13 cellular contexts compared by ENCODE assay signal in genomic region chrX:23493941-23494374, GRCh38.
DNase-seq lines count a peak whose midpoint lies in the region; ATAC-seq and TF ChIP-seq lines count a peak whose summit lies in the region.
"Had no signal": no experiment of that assay in that cellular context is flagged by ENCODE, and none has a peak within 500 bp of the region (broad histone marks: within the 10 kb centered on the region; RNA-seq: fewer than 3 reads in every experiment).

No MANE protein-coding gene starts in this region.

- H3K4me1 ChIP-seq in mammary epithelial cell (ENCODE audit: insufficient read depth, low read length) (peaks cover 5% of the 10 kb centered on the region), heart left ventricle (no peaks in the 10 kb centered on the region)
- H3K4me1 ChIP-seq: parathyroid adenoma had no signal

- dilution Hi-C loops in mammary epithelial cell (cut with HindIII; ENCODE audit: low sequenced_read_pairs) = no loop called here

- H3K9ac ChIP-seq in mammary epithelial cell (ENCODE audit: insufficient read depth, low read length) = no peak overlapping the region
- H3K9ac ChIP-seq: parathyroid adenoma had no signal

- DNase-seq in stimulated activated CD4-positive, alpha-beta T cell treated with anti-CD3 and anti-CD28 coated beads, Interleukin-15, amount 100 ng/mL, for 24 hours = peak; percentile 5
- DNase-seq in stimulated activated CD4-positive, alpha-beta T cell treated with anti-CD3 and anti-CD28 coated beads, Interleukin-2, amount 100 ng/mL, for 24 hours = no peak
- DNase-seq in HT-29 (ENCODE audit: low spot score) = peak; percentile 24
- DNase-seq in mammary epithelial cell = peak; percentile 60
- DNase-seq in NCI-H748 treated with DMSO at 0.1 percent for 48 hours (lab: John Stamatoyannopoulos, UW) = no peak
- no peak for DNase-seq in heart left ventricle
- DNase-seq: AML-193; amniotic stem cell; NCI-H1092 treated with DMSO at 0.1 percent for 48 hours; stimulated activated naive CD4-positive, alpha-beta T cell treated with Interleukin-2 at 50 U/mL for 16 hours had no signal

- H3K4me3 ChIP-seq in mammary epithelial cell (replicated peaks in 1 of 3; ENCODE audit: insufficient read depth in 1 of 3, low read depth in 2 of 3, low read length in 3 of 3) = no peak overlapping the region
- H3K4me3 ChIP-seq in heart left ventricle = no peak overlapping the region

- CTCF ChIA-PET in mammary epithelial cell (lab: Charles Lee; ENCODE audit: low non-redundant PET) = no interaction called here

- in situ Hi-C loops in mammary epithelial cell (cut with MboI; ENCODE audit: low sequenced_read_pairs in 2 of 2) = no loop called here

- no peak for TF ChIP-seq CTCF in mammary epithelial cell (conservative IDR thresholded peaks at IDR 0.05 in 1 of 2, IDR thresholded peaks at IDR 0.05 in 1 of 2; ENCODE audit: extremely low read depth in 1 of 2, insufficient read depth in 1 of 2, low read depth in 1 of 2, low read length in 2 of 2)
- TF ChIP-seq CTCF in heart left ventricle (IDR thresholded peaks at IDR 0.05) = no peak

- ATAC-seq in HG02763 (IDR thresholded peaks at IDR 0.05; ENCODE audit: unreplicated experiment) = no peak
- no peak for ATAC-seq in HG02840 (IDR thresholded peaks at IDR 0.05; ENCODE audit: low FRiP score, unreplicated experiment)
- no peak for ATAC-seq in heart left ventricle

- no peak for TF ChIP-seq POLR2A in heart left ventricle (IDR thresholded peaks at IDR 0.05)

- WGBS in mammary epithelial cell (ENCODE audit: low coverage, missing lambda C conversion rate) = 65% methylated on average over 3 of the region's 3 CpGs
- 41 to 52% (median 49%) methylated on average over 3 of the region's 3 CpGs for WGBS in heart left ventricle, 4 donors

- no peaks in the 10 kb centered on the region for H3K79me2 ChIP-seq in mammary epithelial cell (ENCODE audit: insufficient read depth, low read length)
- H3K79me2 ChIP-seq: parathyroid adenoma had no signal

- H3K4me2 ChIP-seq in mammary epithelial cell (ENCODE audit: insufficient read depth, low read depth, low read length) = no peak overlapping the region

- H3K36me3 ChIP-seq in mammary epithelial cell (ENCODE audit: insufficient read depth, low read length) (no peaks in the 10 kb centered on the region), heart left ventricle (no peaks in the 10 kb centered on the region)

- no peak overlapping the region for H3K27ac ChIP-seq in mammary epithelial cell (ENCODE audit: insufficient read depth, low read depth, low read length)
- H3K27ac ChIP-seq in heart left ventricle = no peak overlapping the region
- H3K27ac ChIP-seq: parathyroid adenoma had no signal

- intact Hi-C loops in mammary epithelial cell (cut with micrococcal nuclease) = no loop called here
- intact Hi-C loops in heart left ventricle (cut with DNase I) = no loop called here

- H2AFZ ChIP-seq in mammary epithelial cell (ENCODE audit: low read depth, low read length) = no peak overlapping the region
- H2AFZ ChIP-seq: parathyroid adenoma had no signal

- H3K9me3 ChIP-seq in mammary epithelial cell (replicated peaks; ENCODE audit: insufficient read depth, low read length) (no peaks in the 10 kb centered on the region), heart left ventricle (peaks cover 0 to 13% (median 0%) of the 10 kb centered on the region in 12 donors)

- H3K27me3 ChIP-seq in mammary epithelial cell (ENCODE audit: insufficient read depth, low read length) = no peaks in the 10 kb centered on the region
- H3K27me3 ChIP-seq in heart left ventricle = no peaks in the 10 kb centered on the region

- BruUV-seq in mammary epithelial cell (replicated peaks; lab: Mats Ljungman, UMichigan) = no TSS peak

- no peaks in the 10 kb centered on the region for H4K20me1 ChIP-seq in mammary epithelial cell (ENCODE audit: insufficient read depth, low read length)

Comparison
In these comparisons a context has a peak if more than half of its experiments do, and no peak if none do; other contexts are left out.
1. DNase-seq: peak in stimulated activated CD4-positive, alpha-beta T cell treated with anti-CD3 and anti-CD28 coated beads, Interleukin-15, amount 100 ng/mL, for 24 hours (single experiment), HT-29 (single experiment) and mammary epithelial cell (single experiment); none in stimulated activated CD4-positive, alpha-beta T cell treated with anti-CD3 and anti-CD28 coated beads, Interleukin-2, amount 100 ng/mL, for 24 hours (0 of 2), NCI-H748 treated with DMSO at 0.1 percent for 48 hours (single experiment) and heart left ventricle (0 of 5).